11 cellular contexts compared by ENCODE assay signal in the genomic region with DNA sequence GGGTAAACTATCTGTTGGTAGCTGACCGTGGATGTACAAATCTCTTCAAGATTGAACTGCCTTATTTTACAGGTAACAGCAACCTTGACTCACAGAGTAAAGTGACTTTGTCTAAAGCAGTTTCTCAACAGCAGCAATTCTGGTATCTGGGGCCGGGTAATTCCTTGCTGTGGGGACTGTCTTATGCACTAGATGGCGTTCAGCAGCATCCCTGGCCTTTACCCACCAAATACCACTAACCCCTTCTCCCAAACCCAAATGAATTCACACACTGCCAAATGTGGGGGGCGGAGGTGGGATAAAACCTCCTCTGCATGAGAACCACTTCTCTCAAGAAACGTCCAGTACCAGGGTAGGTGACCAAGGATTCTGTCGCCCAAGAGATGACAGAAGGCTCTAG. TPM values are rescaled to one million over a fixed set of nuclear protein-coding genes. Genes with fewer than 3 reads are reported as not detected.
A peak's percentile ranks its signal among the peaks of the same experiment; 100 is the strongest.
DNase-seq lines count a peak whose midpoint lies in the region; ATAC-seq and TF ChIP-seq lines count a peak whose summit lies in the region.
"Had no signal": no experiment of that assay in that cellular context is flagged by ENCODE, and none has a peak within 500 bp of the region (broad histone marks: within the 10 kb centered on the region; RNA-seq: fewer than 3 reads in every experiment).

No MANE protein-coding gene starts in this region.

- no peak overlapping the region for H3K27ac ChIP-seq in AG04450 (ENCODE audit: low read depth, low read length)

- H3K9me3 ChIP-seq in AG04450 (ENCODE audit: control insufficient read depth, insufficient read depth, low read length) = peaks cover 3% of the 10 kb centered on the region

- POLR2A ChIA-PET in AG04450 (lab: Yijun Ruan, JAX) = no interaction called here
- POLR2A ChIA-PET in HEK293T (lab: Yijun Ruan, JAX) = no interaction called here

- H3K4me3 ChIP-seq in AG04450 (ENCODE audit: low read depth, low read length) (no peak overlapping the region), GM06990 (replicated peaks; ENCODE audit: low read depth, low read length) (no peak overlapping the region), epithelial cell of proximal tubule (ENCODE audit: low read depth, low read length) (no peak overlapping the region)

- no peak for ATAC-seq in HG03097 (IDR thresholded peaks at IDR 0.05; ENCODE audit: low FRiP score, unreplicated experiment)
- ATAC-seq: activated CD4-positive, alpha-beta T cell treated with anti-CD3 and anti-CD28 coated beads for 36 hours had no signal

- in situ Hi-C loops in GM13976 (cut with MboI; ENCODE audit: low sequenced_read_pairs, unreplicated experiment) = no loop called here

- peak; percentile 41 for TF ChIP-seq CTCF in AG04450 (IDR thresholded peaks at IDR 0.05; ENCODE audit: low read depth, low read length)
- peak; percentile 17 for TF ChIP-seq CTCF in GM06990 (IDR thresholded peaks at IDR 0.05; ENCODE audit: insufficient read depth, low read length, poor library complexity, severe bottlenecking)
- TF ChIP-seq CTCF in epithelial cell of proximal tubule (conservative IDR thresholded peaks at IDR 0.05; ENCODE audit: low read depth, low read length) = peak; percentile 21
- no peak for TF ChIP-seq CTCF in GM13976 (IDR thresholded peaks at IDR 0.05; ENCODE audit: borderline replicate concordance, control extremely low read depth, extremely low read depth, insufficient read depth, missing control alignments)

- peaks cover under 1% of the 10 kb centered on the region for H3K27me3 ChIP-seq in AG04450 (ENCODE audit: control insufficient read depth, insufficient read depth, low read length)
- no peaks in the 10 kb centered on the region for H3K27me3 ChIP-seq in GM06990 (replicated peaks; ENCODE audit: control insufficient read depth, insufficient read depth, low read length)

- no peaks in the 10 kb centered on the region for H3K36me3 ChIP-seq in GM06990 (ENCODE audit: control insufficient read depth, insufficient read depth, low read length)

- DNase-seq in AG04450 (ENCODE audit: low read depth, low spot score) (no peak), GM06990 (ENCODE audit: extremely low read depth, insufficient read length) (no peak), OCI-M1 (lab: John Stamatoyannopoulos, UW) (peak; percentile 37), epithelial cell of proximal tubule (ENCODE audit: low read depth) (no peak), HEK293T (ENCODE audit: extremely low spot score) (no peak), GM13976 (ENCODE audit: low spot score) (no peak)
- DNase-seq in stimulated activated CD4-positive, alpha-beta T cell treated with anti-CD3 and anti-CD28 coated beads, Interleukin-2, amount 100 ng/mL, for 48 hours = no peak
- DNase-seq: activated CD4-positive, alpha-beta T cell treated with anti-CD3 and anti-CD28 coated beads for 36 hours; activated naive CD4-positive, alpha-beta T cell treated with anti-CD3 and anti-CD28 coated beads for 36 hours; COR-L47 had no signal

- CTCF ChIA-PET in AG04450 (lab: Charles Lee) = interaction anchor here (0.8 to 7.5 kb wide), 2 partner anchors 14 to 687 kb away, joined by 3 to 42 read pairs; no protein-coding TSS in a partner anchor
- CTCF ChIA-PET in HEK293T (lab: Yijun Ruan, JAX) = no interaction called here

TF ChIP-seq in HEK293T, 16 proteins besides CTCF, POLR2A, EP300 and RAD21:
- TF ChIP-seq FOXM1 (IDR thresholded peaks at IDR 0.05; ENCODE audit: borderline replicate concordance) = no peak
- no peak for TF ChIP-seq HDGF (IDR thresholded peaks at IDR 0.05; ENCODE audit: borderline replicate concordance)
- TF ChIP-seq TARDBP (IDR thresholded peaks at IDR 0.05) = no peak
- no peak for TF ChIP-seq LEF1 (IDR thresholded peaks at IDR 0.05; ENCODE audit: borderline replicate concordance)
- TF ChIP-seq SUZ12 (IDR thresholded peaks at IDR 0.05) = no peak
- no peak for TF ChIP-seq FOXK2 (IDR thresholded peaks at IDR 0.05)
- TF ChIP-seq ZNF384 (IDR thresholded peaks at IDR 0.05) = no peak
- no peak for TF ChIP-seq NFRKB (IDR thresholded peaks at IDR 0.05)
- no peak for TF ChIP-seq ELF4 (IDR thresholded peaks at IDR 0.05)
- TF ChIP-seq, protein P1, sequence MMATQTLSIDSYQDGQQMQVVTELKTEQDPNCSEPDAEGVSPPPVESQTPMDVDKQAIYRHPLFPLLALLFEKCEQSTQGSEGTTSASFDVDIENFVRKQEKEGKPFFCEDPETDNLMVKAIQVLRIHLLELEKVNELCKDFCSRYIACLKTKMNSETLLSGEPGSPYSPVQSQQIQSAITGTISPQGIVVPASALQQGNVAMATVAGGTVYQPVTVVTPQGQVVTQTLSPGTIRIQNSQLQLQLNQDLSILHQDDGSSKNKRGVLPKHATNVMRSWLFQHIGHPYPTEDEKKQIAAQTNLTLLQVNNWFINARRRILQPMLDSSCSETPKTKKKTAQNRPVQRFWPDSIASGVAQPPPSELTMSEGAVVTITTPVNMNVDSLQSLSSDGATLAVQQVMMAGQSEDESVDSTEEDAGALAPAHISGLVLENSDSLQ (IDR thresholded peaks at IDR 0.05) = no peak
- TF ChIP-seq FOXA1 (IDR thresholded peaks at IDR 0.05) = no peak
- no peak for TF ChIP-seq BHLHE40 (IDR thresholded peaks at IDR 0.05; ENCODE audit: borderline replicate concordance)

RNA-seq across cellular contexts. Expression of gene INCENP, which starts 1.7 kb away (rescaled TPM):
- 6.4 and 8.2 TPM in 2 replicates for polyA plus RNA-seq in AG04450 (2011; rRNA removed)
- polyA minus RNA-seq in AG04450 (2011; rRNA and poly(A)+ RNA removed) = 9.1 and 10.3 TPM in 2 replicates
- 32.3 and 51.9 TPM in 2 replicates for total RNA-seq in epithelial cell of proximal tubule
